Comparison of ENCODE assay signal across 8 cellular contexts in genomic region chr11:61870429-61871039, GRCh38. TPM values are rescaled to one million over a fixed set of nuclear protein-coding genes. Genes with fewer than 3 reads are reported as not detected.
A peak's percentile ranks its signal among the peaks of the same experiment; 100 is the strongest.
DNase-seq lines count a peak whose midpoint lies in the region; ATAC-seq, FAIRE-seq and TF ChIP-seq lines count a peak whose summit lies in the region.

No MANE protein-coding gene starts in this region.

- no peaks in the 10 kb centered on the region for H4K20me1 ChIP-seq in GM23248 (ENCODE audit: insufficient read depth)

- TF ChIP-seq CTCF in Panc1 (IDR thresholded peaks at IDR 0.05) (no peak), esophagus muscularis mucosa (IDR thresholded peaks at IDR 0.05) (no peak)

- H3K27ac ChIP-seq in GM23248 (0 out of 2 replicates have a peak overlapping the region, but pooled peaks have one; percentile 31), Panc1 (ENCODE audit: low read length) (peak overlapping the region; percentile 48; the same call in 1 of the 2 replicates), esophagus muscularis mucosa (replicated peaks in 1 of 4) (peak overlapping the region in 3 of 4 donors; percentile 2 to 52 (median 35)), small intestine (ENCODE audit: low read depth in 1 of 2, low read length in 1 of 2) (no peak overlapping the region)

- peak; percentile 19; the same call in 1 of the 2 replicates for ATAC-seq in Panc1
- no peak for ATAC-seq in GM21381 (IDR thresholded peaks at IDR 0.05; ENCODE audit: unreplicated experiment)

- no peak overlapping the region for H3K4me3 ChIP-seq in GM23248
- H3K4me3 ChIP-seq in Panc1 (ENCODE audit: low read depth in 2 of 2, low read length in 2 of 2) = peak overlapping the region in 1 of 2 experiments; percentile 40; a peak in 2 of 4 replicates
- no peak overlapping the region for H3K4me3 ChIP-seq in esophagus muscularis mucosa
- H3K4me3 ChIP-seq in skeletal muscle cell (ENCODE audit: low read depth, low read length) = no peak overlapping the region
- H3K4me3 ChIP-seq in small intestine (ENCODE audit: low read depth in 1 of 2, low read length in 2 of 2) = no peak overlapping the region

- H3K27me3 ChIP-seq in GM23248 (replicated peaks; ENCODE audit: insufficient read depth) (no peaks in the 10 kb centered on the region), Panc1 (ENCODE audit: control insufficient read depth, insufficient read depth, low read length) (no peaks in the 10 kb centered on the region), esophagus muscularis mucosa (no peaks in the 10 kb centered on the region), small intestine (ENCODE audit: control insufficient read depth in 2 of 2, insufficient read depth in 2 of 2, low read length in 2 of 2) (no peaks in the 10 kb centered on the region)

- CTCF ChIA-PET in Panc1 (lab: Charles Lee) = interaction anchor here (0.6 to 2.0 kb wide), 11 partner anchors 15 to 393 kb away, joined by 3 to 13 read pairs (median 6); no protein-coding TSS in a partner anchor

- H3K4me1 ChIP-seq in GM23248 (ENCODE audit: insufficient read depth) (peaks cover 4% of the 10 kb centered on the region; the same call in 1 of the 2 replicates), Panc1 (ENCODE audit: control insufficient read depth, insufficient read depth, low read length) (peaks cover 13% of the 10 kb centered on the region), esophagus muscularis mucosa (peaks cover 10 to 29% (median 17%) of the 10 kb centered on the region in 4 donors), small intestine (ENCODE audit: control insufficient read depth in 2 of 2, insufficient read depth in 1 of 2, low read depth in 1 of 2, low read length in 1 of 2) (no peaks in the 10 kb centered on the region)

- POLR2A ChIA-PET in Panc1 (lab: Charles Lee) = interaction anchor here (0.6 kb wide), 1 partner anchor 25 kb away, joined by 3 read pairs; no protein-coding TSS in a partner anchor

- intact Hi-C loops in Panc1 (cut with micrococcal nuclease; ENCODE audit: unreplicated experiment) (loop anchor here (1.0 kb wide), 1 partner anchor 77 kb away; no protein-coding TSS in a partner anchor), esophagus muscularis mucosa (cut with DNase I) (loop anchor here (5.0 kb wide), 1 partner anchor 73 kb away; no protein-coding TSS in a partner anchor)

- BruUV-seq in Panc1 (replicated peaks; lab: Mats Ljungman, UMichigan) = no TSS peak

- H3K4me2 ChIP-seq in GM23248 (ENCODE audit: unreplicated experiment) = peak overlapping the region; percentile 88

- WGBS in GM23248 (ENCODE audit: low coverage in 1 of 2, low lambda C conversion rate in 2 of 2, missing lambda C conversion rate in 2 of 2), 2 experiments = 43 to 49% methylated on average over 13 to 14 of the region's 14 CpGs
- 57% methylated on average over 12 of the region's 14 CpGs for whole genome bisulfite sequencing in esophagus muscularis mucosa
- 55 to 61% (median 60%) methylated on average over 14 of the region's 14 CpGs for WGBS in small intestine, 3 donors

- H3K36me3 ChIP-seq in GM23248 (ENCODE audit: low read depth) = peaks cover 4% of the 10 kb centered on the region; the same call in 1 of the 2 replicates
- no peaks in the 10 kb centered on the region for H3K36me3 ChIP-seq in Panc1 (ENCODE audit: control insufficient read depth, insufficient read depth, low read length)
- peaks cover 0 to 46% (median 12%) of the 10 kb centered on the region in 4 donors for H3K36me3 ChIP-seq in esophagus muscularis mucosa
- no peaks in the 10 kb centered on the region for H3K36me3 ChIP-seq in small intestine (ENCODE audit: control insufficient read depth in 2 of 2, insufficient read depth in 2 of 2, low read length in 2 of 2)

- H3K9ac ChIP-seq in GM23248 = peak overlapping the region; percentile 39

- no peaks in the 10 kb centered on the region for H3K79me2 ChIP-seq in GM23248 (ENCODE audit: insufficient read depth)

- in situ Hi-C loops in GM23248 (cut with MboI) = no loop called here
- in situ Hi-C loops in Panc1 (cut with HindIII; ENCODE audit: low pct_unique_long_range_greater_than_20kb, low sequenced_read_pairs) = no loop called here

- no peak for TF ChIP-seq EP300 in esophagus muscularis mucosa (IDR thresholded peaks at IDR 0.05)

- H3F3A ChIP-seq in GM23248 (ENCODE audit: insufficient read depth) = peaks cover 14% of the 10 kb centered on the region; the same call in 1 of the 2 replicates

- peak; percentile 37 for DNase-seq in GM23248
- no peak for DNase-seq in Panc1 (ENCODE audit: low read depth, low spot score)
- no peak for DNase-seq in esophagus muscularis mucosa (ENCODE audit: extremely low spot score)
- DNase-seq in skeletal muscle cell (ENCODE audit: low read depth) = peak; percentile 65
- DNase-seq in small intestine = no peak
- no peak for DNase-seq in dermis blood vessel endothelial cell
- DNase-seq in globus pallidus (ENCODE audit: low spot score) = no peak

- FAIRE-seq in small intestine (lab: Jason Lieb, UNC) = no peak

- H2AFZ ChIP-seq in GM23248 = peak overlapping the region; percentile 88

- no peak for TF ChIP-seq POLR2A in esophagus muscularis mucosa (IDR thresholded peaks at IDR 0.05; ENCODE audit: low read depth)

- H3K9me3 ChIP-seq in GM23248 (ENCODE audit: low read depth) = no peaks in the 10 kb centered on the region
- H3K9me3 ChIP-seq in Panc1 (ENCODE audit: control insufficient read depth, insufficient read depth, low read depth, low read length) = no peaks in the 10 kb centered on the region
- H3K9me3 ChIP-seq in esophagus muscularis mucosa = no peaks in the 10 kb centered on the region
- H3K9me3 ChIP-seq in small intestine (ENCODE audit: control insufficient read depth, low read depth) = no peaks in the 10 kb centered on the region

- H3K9me2 ChIP-seq in GM23248 (ENCODE audit: insufficient read depth) = no peaks in the 10 kb centered on the region

RNA-seq across cellular contexts. Expression of gene FADS3, which starts 20.8 kb away (rescaled TPM):
- 203 and 272 TPM in 2 replicates for total RNA-seq in GM23248 (2014; rRNA removed; shearing (Covaris generic))
- 124 and 135 TPM in 2 replicates for polyA plus RNA-seq in GM23248 (2016; fragmentation: Nextera tagmentation; extraction: Ambion mirVana)
- 22.6 TPM for total RNA-seq in Panc1 (2021; ENCODE audit: unreplicated experiment)
- 31.6 TPM for polyA plus RNA-seq in Panc1 (2012; ENCODE audit: insufficient read length)
- total RNA-seq in esophagus muscularis mucosa = 100 to 1,000 TPM in 1 of 4 donors, 10 to 100 TPM in 3; 42.4 to 103 (median 57.8) TPM
- 10 to 100 TPM in 1 of 3 donors, 1 to 10 TPM in 2; 5.9 to 17.9 (median 6.0) TPM for polyA plus RNA-seq in small intestine
- 128 and 242 TPM in 2 replicates for total RNA-seq in dermis blood vessel endothelial cell

RNA-seq across cellular contexts. Expression of gene FADS2, which starts 42.4 kb away (rescaled TPM):
- total RNA-seq in GM23248 (2014; rRNA removed; shearing (Covaris generic)) = 5.2 and 7.7 TPM in 2 replicates
- polyA plus RNA-seq in GM23248 (2016; fragmentation: Nextera tagmentation; extraction: Ambion mirVana) (5.5 and 6.3 TPM in 2 replicates), small intestine (100 to 1,000 TPM in 1 of 3 donors, 1 to 10 TPM in 2; 2.4 to 147 (median 3.4) TPM)
- total RNA-seq in Panc1 (2021; ENCODE audit: unreplicated experiment) (679 TPM), esophagus muscularis mucosa (10 to 100 TPM; 15.9 to 32.8 (median 28.0) TPM), dermis blood vessel endothelial cell (75.9 and 253 TPM in 2 replicates)
- 887 TPM for polyA plus RNA-seq in Panc1 (2012; ENCODE audit: insufficient read length)

RNA-seq across cellular contexts. Expression of gene RAB3IL1, which starts 46.8 kb away (rescaled TPM):
- 6.6 and 7.5 TPM in 2 replicates for total RNA-seq in GM23248 (2014; rRNA removed; shearing (Covaris generic))
- 2.8 and 3.3 TPM in 2 replicates for polyA plus RNA-seq in GM23248 (2016; fragmentation: Nextera tagmentation; extraction: Ambion mirVana)
- 8.9 TPM for total RNA-seq in Panc1 (2021; ENCODE audit: unreplicated experiment)
- 17.7 TPM for polyA plus RNA-seq in Panc1 (2012; ENCODE audit: insufficient read length)
- 10 to 100 TPM; 14.0 to 31.5 (median 14.2) TPM for total RNA-seq in esophagus muscularis mucosa
- polyA plus RNA-seq in small intestine = 1 to 10 TPM in 2 of 3 donors, under 1 TPM in 1; 0.45 to 9.5 (median 4.9) TPM
- 9.0 and 9.9 TPM in 2 replicates for total RNA-seq in dermis blood vessel endothelial cell

RNA-seq across cellular contexts. Expression of gene FADS1, which starts 53.7 kb away (rescaled TPM):
- total RNA-seq in GM23248 (2014; rRNA removed; shearing (Covaris generic)) = 12.9 and 44.9 TPM in 2 replicates
- polyA plus RNA-seq in GM23248 (2016; fragmentation: Nextera tagmentation; extraction: Ambion mirVana) (19.7 and 21.6 TPM in 2 replicates), small intestine (10 to 100 TPM in 1 of 3 donors, under 1 TPM in 2; 0.45 to 15.9 (median 0.81) TPM)
- total RNA-seq in Panc1 (2021; ENCODE audit: unreplicated experiment) (186 TPM), esophagus muscularis mucosa (10 to 100 TPM; 20.2 to 26.0 (median 23.8) TPM), dermis blood vessel endothelial cell (34.9 and 73.6 TPM in 2 replicates)
- polyA plus RNA-seq in Panc1 (2012; ENCODE audit: insufficient read length) = 219 TPM

Comparison
In these comparisons a context has a peak if more than half of its experiments do, and no peak if none do; other contexts are left out.
1. DNase-seq: peak in GM23248 (single experiment) and skeletal muscle cell (single experiment); none in Panc1 (single experiment), esophagus muscularis mucosa (single experiment), small intestine (single experiment), dermis blood vessel endothelial cell (single experiment) and globus pallidus (single experiment).
2. H3K27ac ChIP-seq: peak in GM23248 (single experiment), Panc1 (single experiment) and esophagus muscularis mucosa (3 of 4); none in small intestine (0 of 2).